ENCODE assay signal across 9 cellular contexts in the genomic region with DNA sequence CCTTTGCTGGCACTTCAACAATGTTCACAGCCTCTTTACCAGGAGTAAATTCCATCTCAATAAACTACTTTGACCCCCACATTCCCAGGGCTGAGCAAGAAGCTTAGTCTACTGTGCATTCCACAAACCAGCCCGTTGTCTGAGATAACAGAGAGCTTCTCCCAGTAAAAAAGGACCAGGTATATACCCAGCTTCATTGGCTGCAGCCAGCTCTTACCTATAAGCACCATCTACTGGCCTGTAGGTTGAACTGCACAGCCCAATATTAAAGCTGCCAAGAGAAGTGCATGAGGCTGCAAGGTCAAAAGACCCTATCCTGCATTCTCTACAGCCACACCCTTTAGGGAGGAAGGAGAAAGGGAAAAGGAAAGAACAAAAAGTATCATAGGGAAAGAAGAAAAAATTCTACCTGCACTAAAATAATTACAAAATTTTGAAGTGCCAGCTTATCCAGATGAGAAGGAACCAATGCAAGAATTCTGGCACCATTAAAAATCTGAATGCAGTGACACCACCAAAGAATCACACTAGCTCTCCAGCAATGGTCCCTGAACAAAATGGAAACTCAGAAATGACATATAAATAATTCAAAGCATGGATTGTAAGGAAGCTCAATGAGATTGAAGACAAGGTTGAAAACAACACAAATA. TPM values are rescaled to one million over a fixed set of nuclear protein-coding genes. Genes with fewer than 3 reads are reported as not detected.
DNase-seq lines count a peak whose midpoint lies in the region; ATAC-seq and TF ChIP-seq lines count a peak whose summit lies in the region.
"Had no signal": no experiment of that assay in that cellular context is flagged by ENCODE, and none has a peak within 500 bp of the region (broad histone marks: within the 10 kb centered on the region; RNA-seq: fewer than 3 reads in every experiment).

No MANE protein-coding gene starts in this region.

- no peaks in the 10 kb centered on the region for H3K4me1 Mint-ChIP-seq in MCF 10A (ENCODE audit: insufficient read depth, unreplicated experiment)
- H3K4me1 Mint-ChIP-seq: activated B cell treated with CpG ODN at 0.5 μM for 24 hours had no signal

- H3K4me3 Mint-ChIP-seq in MCF 10A (ENCODE audit: unreplicated experiment), result no peak overlapping the region
- H3K4me3 Mint-ChIP-seq: activated B cell treated with CpG ODN at 0.5 μM for 24 hours had no signal

- no peaks in the 10 kb centered on the region for H3K4me1 ChIP-seq in lung (ENCODE audit: control insufficient read depth in 2 of 2, insufficient read depth in 2 of 2, low read length in 2 of 2)

- ATAC-seq in GM19025 (IDR thresholded peaks at IDR 0.05; ENCODE audit: low read depth, unreplicated experiment) (peak; percentile 98), HG03066 (IDR thresholded peaks at IDR 0.05; ENCODE audit: low read depth, unreplicated experiment) (peak; percentile 97), lung (ENCODE audit: insufficient read depth, low FRiP score) (no peak)

- H3K27ac ChIP-seq in lung (ENCODE audit: low read depth in 1 of 2, low read length in 1 of 2), result no peak overlapping the region

- H3K27ac Mint-ChIP-seq in MCF 10A (ENCODE audit: low read depth, unreplicated experiment), result no peak overlapping the region
- H3K27ac Mint-ChIP-seq: activated B cell treated with CpG ODN at 0.5 μM for 24 hours had no signal

- CTCF ChIA-PET in MCF 10A (lab: Yijun Ruan, JAX), result interaction anchor here (0.6 to 2.9 kb wide), 33 partner anchors 8 to 1283 kb away, joined by 3 to 29 read pairs (median 4); no protein-coding TSS in a partner anchor

- BruUV-seq in MCF 10A (replicated peaks; lab: Mats Ljungman, UMichigan), result no TSS peak

- H3K36me3 ChIP-seq in lung (ENCODE audit: control insufficient read depth in 2 of 2, insufficient read depth in 2 of 2, low read length in 2 of 2), result no peaks in the 10 kb centered on the region

- no peaks in the 10 kb centered on the region for H3K9me3 ChIP-seq in lung (ENCODE audit: control insufficient read depth in 2 of 2, insufficient read depth in 1 of 2, low read length in 1 of 2)

- 3 to 17% methylated on average over 1 of the region's 1 CpG for WGBS in lung, 2 donors

- no peaks in the 10 kb centered on the region for H3K27me3 Mint-ChIP-seq in MCF 10A (ENCODE audit: insufficient read depth, unreplicated experiment)
- H3K27me3 Mint-ChIP-seq: activated B cell treated with CpG ODN at 0.5 μM for 24 hours had no signal

- TF ChIP-seq CTCF in MCF 10A (IDR thresholded peaks at IDR 0.05; ENCODE audit: unreplicated experiment), result peak; percentile 74
- peak; percentile 7 for TF ChIP-seq CTCF in lung (IDR thresholded peaks at IDR 0.05; ENCODE audit: control extremely low read depth, extremely low read depth)

- H3K27me3 ChIP-seq in lung (ENCODE audit: control insufficient read depth, insufficient read depth), result no peaks in the 10 kb centered on the region

- no peaks in the 10 kb centered on the region for H3K36me3 Mint-ChIP-seq in MCF 10A (ENCODE audit: insufficient read depth, unreplicated experiment)

- DNase-seq in D341Med (ENCODE audit: low spot score) (peak; percentile 61), NCI-H2107 (lab: John Stamatoyannopoulos, UW) (peak; percentile 0), MCF 10A (ENCODE audit: unreplicated experiment) (peak; percentile 67), lung (ENCODE audit: low spot score) (no peak), NK-92 (lab: John Stamatoyannopoulos, UW; ENCODE audit: unreplicated experiment) (no peak)
- DNase-seq in activated naive CD4-positive, alpha-beta T cell treated with Interleukin-2 at 50 U/mL for 16 hours, result no peak
- DNase-seq: activated B cell treated with CpG ODN at 0.5 μM for 24 hours had no signal

- intact Hi-C loops in MCF 10A (cut with micrococcal nuclease), result loop anchor here (1.0 kb wide), 1 partner anchor 49 kb away; no protein-coding TSS in a partner anchor

- H3K4me3 ChIP-seq in lung, result no peak overlapping the region

- POLR2A ChIA-PET in MCF 10A (lab: Yijun Ruan, JAX), result interaction anchor here (0.9 kb wide), 2 partner anchors 9 to 12 kb away, joined by 3 to 5 read pairs; no protein-coding TSS in a partner anchor

- no peaks in the 10 kb centered on the region for H3K9me3 Mint-ChIP-seq in MCF 10A (ENCODE audit: unreplicated experiment)
- H3K9me3 Mint-ChIP-seq: activated B cell treated with CpG ODN at 0.5 μM for 24 hours had no signal

RNA-seq across cellular contexts. Expression of a gene that starts 45.7 kb away (rescaled TPM):
- total RNA-seq in MCF 10A (2022) (5.9 and 9.2 TPM in 2 replicates), lung (10 to 100 TPM in 1 of 2 donors, 1 to 10 TPM in 1; 8.2 to 37.0 TPM)
- 1 to 10 TPM; 2.5 to 5.0 TPM for polyA plus RNA-seq in lung

Comparison
In these comparisons a context has a peak if more than half of its experiments do, and no peak if none do; other contexts are left out.
1. DNase-seq: peak in D341Med (single experiment), NCI-H2107 (single experiment) and MCF 10A (single experiment); none in lung (single experiment), NK-92 (single experiment) and activated naive CD4-positive, alpha-beta T cell treated with Interleukin-2 at 50 U/mL for 16 hours (single experiment).